Comparison of ENCODE assay signal across 17 cellular contexts in genomic region chr12:51910168-51910567, GRCh38. TPM values are rescaled to one million over a fixed set of nuclear protein-coding genes. Genes with fewer than 3 reads are reported as not detected.
DNase-seq lines count a peak whose midpoint lies in the region; ATAC-seq and TF ChIP-seq lines count a peak whose summit lies in the region.
"Had no signal": no experiment of that assay in that cellular context is flagged by ENCODE, and none has a peak within 500 bp of the region (broad histone marks: within the 10 kb centered on the region; RNA-seq: fewer than 3 reads in every experiment).

No MANE protein-coding gene starts in this region.

- H3K4me1 ChIP-seq in heart right ventricle (peaks cover 30 to 90% (median 85%) of the 10 kb centered on the region in 9 donors), left ventricle myocardium inferior (peaks cover 96% of the 10 kb centered on the region)
- H3K4me1 ChIP-seq in CD8-positive, alpha-beta T cell (ENCODE audit: insufficient read depth, low read length) = no peaks in the 10 kb centered on the region

- H3K4me3 Mint-ChIP-seq in CD8-positive, alpha-beta T cell = no peak overlapping the region
- H3K4me3 Mint-ChIP-seq: activated T-cell treated with anti-CD3 and anti-CD28 coated beads, Interleukin-2, amount 50 U/mL, for 4 hours; mesothelial cell of epicardium had no signal

- intact Hi-C loops in heart right ventricle (cut with DNase I) (no loop called here), Right ventricle myocardium inferior (cut with DNase I) (no loop called here), left ventricle myocardium inferior (cut with micrococcal nuclease) (no loop called here), sciatic nerve (cut with DNase I) (no loop called here)
- intact Hi-C loops in CD8-positive, alpha-beta T cell (cut with DNase I, micrococcal nuclease) = no loop called here

- no peak for DNase-seq in heart right ventricle
- no peak for DNase-seq in Right ventricle myocardium inferior (ENCODE audit: missing footprints)
- DNase-seq in left ventricle myocardium inferior = no peak
- peak; percentile 35 for DNase-seq in sciatic nerve (ENCODE audit: low spot score)
- DNase-seq in CD8-positive, alpha-beta T cell = no peak
- DNase-seq in kidney tubule cell (ENCODE audit: low spot score) = no peak
- DNase-seq in GM20000 (ENCODE audit: low spot score) = no peak
- DNase-seq: activated T-cell treated with anti-CD3 and anti-CD28 coated beads, Interleukin-2, amount 50 U/mL, for 4 hours; cerebellar nuclear complex; GDM1; NCI-H1048; T1000; tibial artery had no signal

- H3K27me3 ChIP-seq in heart right ventricle (peaks cover 0 to 25% (median 11%) of the 10 kb centered on the region in 7 donors), left ventricle myocardium inferior (ENCODE audit: low read depth) (peaks cover 31% of the 10 kb centered on the region)
- H3K27me3 ChIP-seq in CD8-positive, alpha-beta T cell (ENCODE audit: insufficient read depth, low read length) = peaks cover 10% of the 10 kb centered on the region
- H3K27me3 ChIP-seq: SJCRH30 had no signal

- H3K4me1 Mint-ChIP-seq in CD8-positive, alpha-beta T cell (ENCODE audit: low read depth) = peaks cover 5% of the 10 kb centered on the region

- H3K27ac ChIP-seq in heart right ventricle (peak overlapping the region; percentile 40 to 98 (median 77)), left ventricle myocardium inferior (replicated peaks) (peak overlapping the region; percentile 94)
- H3K27ac ChIP-seq in CD8-positive, alpha-beta T cell (ENCODE audit: low read depth, low read length) = no peak overlapping the region
- H3K27ac ChIP-seq: SJCRH30, tibial artery had no signal

- H3K9me3 ChIP-seq in heart right ventricle = no peaks in the 10 kb centered on the region
- no peaks in the 10 kb centered on the region for H3K9me3 ChIP-seq in left ventricle myocardium inferior (replicated peaks)
- H3K9me3 ChIP-seq in CD8-positive, alpha-beta T cell (ENCODE audit: low read length) = no peaks in the 10 kb centered on the region
- H3K9me3 ChIP-seq: SJCRH30, tibial artery had no signal

- H3K27me3 Mint-ChIP-seq in CD8-positive, alpha-beta T cell (ENCODE audit: low read depth) = peaks cover 26% of the 10 kb centered on the region

- TF ChIP-seq CTCF in heart right ventricle (IDR thresholded peaks at IDR 0.05) (no peak), left ventricle myocardium inferior (IDR thresholded peaks at IDR 0.05; ENCODE audit: borderline replicate concordance) (no peak), GM20000 (IDR thresholded peaks at IDR 0.05; ENCODE audit: extremely low read depth, missing control alignments) (no peak)
- TF ChIP-seq CTCF in CD8-positive, alpha-beta T cell (IDR thresholded peaks at IDR 0.05) = no peak

- no peak overlapping the region for H3K27ac Mint-ChIP-seq in CD8-positive, alpha-beta T cell
- H3K27ac Mint-ChIP-seq: mesothelial cell of epicardium had no signal

- peak overlapping the region in 8 of 10 donors; percentile 0 to 77 (median 46) for H3K4me3 ChIP-seq in heart right ventricle
- peak overlapping the region; percentile 74 for H3K4me3 ChIP-seq in left ventricle myocardium inferior
- H3K4me3 ChIP-seq in CD8-positive, alpha-beta T cell (ENCODE audit: low read depth, low read length) = no peak overlapping the region
- H3K4me3 ChIP-seq: SJCRH30, tibial artery had no signal

- no peaks in the 10 kb centered on the region for H3K36me3 Mint-ChIP-seq in CD8-positive, alpha-beta T cell
- H3K36me3 Mint-ChIP-seq: mesothelial cell of epicardium had no signal

- CTCF ChIA-PET in CD8-positive, alpha-beta T cell (lab: Charles Lee) = interaction anchor here (1.4 kb wide), 1 partner anchor 13 kb away, joined by 6 read pairs; no protein-coding TSS in a partner anchor

- POLR2A ChIA-PET in CD8-positive, alpha-beta T cell (lab: Charles Lee) = no interaction called here

- 55 to 80% methylated on average over 6 of the region's 6 CpGs for WGBS in heart right ventricle, 2 donors

- peaks cover 0 to 22% (median 5%) of the 10 kb centered on the region in 9 donors for H3K36me3 ChIP-seq in heart right ventricle
- peaks cover 10% of the 10 kb centered on the region for H3K36me3 ChIP-seq in left ventricle myocardium inferior
- no peaks in the 10 kb centered on the region for H3K36me3 ChIP-seq in CD8-positive, alpha-beta T cell (ENCODE audit: insufficient read depth, low read length)
- H3K36me3 ChIP-seq: SJCRH30, tibial artery had no signal

- H3K9me3 Mint-ChIP-seq in CD8-positive, alpha-beta T cell = no peaks in the 10 kb centered on the region
- H3K9me3 Mint-ChIP-seq: activated T-cell treated with anti-CD3 and anti-CD28 coated beads, Interleukin-2, amount 50 U/mL, for 4 hours; mesothelial cell of epicardium had no signal

- no peak for ATAC-seq in heart right ventricle
- ATAC-seq in Right ventricle myocardium inferior = no peak
- ATAC-seq in sciatic nerve = no peak
- ATAC-seq in CD8-positive, alpha-beta T cell = no peak
- no peak for ATAC-seq in HG03378 (IDR thresholded peaks at IDR 0.05; ENCODE audit: unreplicated experiment)
- ATAC-seq: activated T-cell treated with anti-CD3 and anti-CD28 coated beads, Interleukin-2, amount 50 U/mL, for 4 hours had no signal

RNA-seq across cellular contexts. Expression of gene ACVRL1, which starts 2.9 kb away (rescaled TPM):
- 10 to 100 TPM; 16.6 to 68.0 (median 26.3) TPM for total RNA-seq in heart right ventricle
- 10 to 100 TPM; 33.8 to 38.1 TPM for polyA plus RNA-seq in heart right ventricle
- total RNA-seq in Right ventricle myocardium inferior = 49.6 TPM
- 36.9 TPM for total RNA-seq in left ventricle myocardium inferior
- 57.6 TPM for total RNA-seq in sciatic nerve
- total RNA-seq in CD8-positive, alpha-beta T cell = not detected
- total RNA-seq: mesothelial cell of epicardium had no signal

RNA-seq across cellular contexts. Expression of gene ANKRD33, which starts 22.3 kb away (rescaled TPM):
- total RNA-seq in heart right ventricle (not detected), Right ventricle myocardium inferior (not detected), left ventricle myocardium inferior (not detected), sciatic nerve (0.76 TPM)
- under 1 TPM in 1 of 2 donors, not detected in 1; 0.01 TPM for polyA plus RNA-seq in heart right ventricle
- total RNA-seq in CD8-positive, alpha-beta T cell = not detected
- total RNA-seq: activated T-cell treated with anti-CD3 and anti-CD28 coated beads, Interleukin-2, amount 50 U/mL, for 4 hours; SJCRH30 had no signal
- polyA plus RNA-seq: esophagus had no signal

RNA-seq across cellular contexts. Expression of gene ACVR1B, which starts 41.3 kb away (rescaled TPM):
- total RNA-seq in heart right ventricle (10 to 100 TPM in 5 of 10 donors, 1 to 10 TPM in 5; 8.4 to 15.5 (median 10.4) TPM), Right ventricle myocardium inferior (10.8 TPM), left ventricle myocardium inferior (8.5 TPM), sciatic nerve (23.9 TPM)
- 1 to 10 TPM; 5.8 to 8.0 TPM for polyA plus RNA-seq in heart right ventricle
- 10 to 100 TPM; 12.0 to 13.7 TPM for total RNA-seq in CD8-positive, alpha-beta T cell

Comparison
In these comparisons a context has a peak if more than half of its experiments do, and no peak if none do; other contexts are left out.
1. RNA of gene ACVRL1, which starts 2.9 kb away (total RNA-seq): 57.6 TPM in sciatic nerve (single experiment), 49.6 TPM in Right ventricle myocardium inferior (single experiment), 36.9 TPM in left ventricle myocardium inferior (single experiment) and 16.6 to 68.0 TPM in heart right ventricle; not detected in CD8-positive, alpha-beta T cell; every median in the first group is over 10 times any median in the second.